ENCODE assay signal across 19 cellular contexts in genomic region chr9:70169222-70169621, GRCh38.
DNase-seq lines count a peak whose midpoint lies in the region; ATAC-seq, FAIRE-seq and TF ChIP-seq lines count a peak whose summit lies in the region.
"Had no signal": no experiment of that assay in that cellular context is flagged by ENCODE, and none has a peak within 500 bp of the region (broad histone marks: within the 10 kb centered on the region; RNA-seq: fewer than 3 reads in every experiment).

No MANE protein-coding gene starts in this region.

- no peak overlapping the region for H3K4me2 ChIP-seq in SK-N-SH
- H3K4me2 ChIP-seq: BLaER1 had no signal

- no peaks in the 10 kb centered on the region for H3K79me2 ChIP-seq in SK-N-SH (ENCODE audit: insufficient read depth)

- TF ChIP-seq POLR2A in H54 (IDR thresholded peaks at IDR 0.05; ENCODE audit: low read depth, low read length) = no peak

- no peaks in the 10 kb centered on the region for H3K27me3 ChIP-seq in SK-N-SH (ENCODE audit: insufficient read depth)
- H3K27me3 ChIP-seq: BE2C, BLaER1 had no signal

- peaks cover 0 to 2% of the 10 kb centered on the region in 2 experiments; a peak in 1 of 4 replicates for H3K4me1 ChIP-seq in SK-N-SH (ENCODE audit: control insufficient read depth in 1 of 2, insufficient read depth in 2 of 2, low read depth in 1 of 2, low read length in 1 of 2)
- H3K4me1 ChIP-seq: BLaER1 had no signal

- no peak overlapping the region for H3K9ac ChIP-seq in SK-N-SH
- H3K9ac ChIP-seq: BLaER1 had no signal

- no peaks in the 10 kb centered on the region for H3F3A ChIP-seq in SK-N-SH (replicated peaks; ENCODE audit: insufficient read depth)

- no peaks in the 10 kb centered on the region for H3K9me3 ChIP-seq in SK-N-SH
- H3K9me3 ChIP-seq: BE2C, BLaER1 had no signal

- CTCF ChIA-PET in SK-N-SH (lab: Yijun Ruan, JAX) = interaction anchor here (0.8 to 2.6 kb wide), 2 partner anchors 8 to 15 kb away, joined by 3 to 9 read pairs; no protein-coding TSS in a partner anchor

- 34% methylated on average over 3 of the region's 3 CpGs for WGBS in SK-N-SH (ENCODE audit: low lambda C conversion rate)

- H3K9me2 ChIP-seq in SK-N-SH = no peaks in the 10 kb centered on the region

- peak in 1 of 2 experiments; percentile 58; a peak in 1 of 4 replicates for TF ChIP-seq EP300 in SK-N-SH (IDR thresholded peaks at IDR 0.05; ENCODE audit: borderline replicate concordance in 1 of 2, low read depth in 1 of 2, low read length in 1 of 2)

- POLR2A ChIA-PET in SK-N-SH (lab: Yijun Ruan, JAX) = no interaction called here

- H4K20me1 ChIP-seq in SK-N-SH (ENCODE audit: insufficient read depth) = no peaks in the 10 kb centered on the region
- H4K20me1 ChIP-seq: BLaER1 had no signal

- no peak overlapping the region for H2AFZ ChIP-seq in SK-N-SH (ENCODE audit: low read depth)

- no peak for ATAC-seq in HG03565 (IDR thresholded peaks at IDR 0.05; ENCODE audit: unreplicated experiment)
- ATAC-seq in GM19395 (IDR thresholded peaks at IDR 0.05; ENCODE audit: unreplicated experiment) = no peak

- TF ChIP-seq RAD21 in SK-N-SH (IDR thresholded peaks at IDR 0.05; ENCODE audit: low read length) = no peak

- FAIRE-seq in H54 (lab: Jason Lieb, UNC) = peak; percentile 73
- FAIRE-seq: A204.1, G401.6, GM12891, GM19239 had no signal

- H3K4me3 ChIP-seq in SK-N-SH (ENCODE audit: low read depth in 2 of 2, low read length in 1 of 2) = no peak overlapping the region
- H3K4me3 ChIP-seq: BLaER1 had no signal

- H3K36me3 ChIP-seq in SK-N-SH (replicated peaks in 1 of 2; ENCODE audit: control insufficient read depth in 1 of 2, insufficient read depth in 2 of 2, low read length in 1 of 2) = no peaks in the 10 kb centered on the region
- H3K36me3 ChIP-seq: BE2C, BLaER1 had no signal

- no peak overlapping the region for H3K27ac ChIP-seq in SK-N-SH (ENCODE audit: low read depth in 2 of 2, low read length in 1 of 2)
- H3K27ac ChIP-seq: BLaER1 had no signal

- no peak for DNase-seq in H54 (ENCODE audit: insufficient read length, low spot score)
- DNase-seq in SK-N-SH = peak; percentile 10
- no peak for DNase-seq in NCI-H226
- DNase-seq: 8988T; ACHN; BE2C; CD4-positive, alpha-beta memory T cell; CD4-positive, CD25-positive, alpha-beta regulatory T cell; CD8-positive, alpha-beta memory T cell; COR-L47; DMS79 treated with DMSO at 0.1 percent for 48 hours; GF-D8 had no signal

- no peak for TF ChIP-seq CTCF in SK-N-SH (IDR thresholded peaks at IDR 0.05)

TF ChIP-seq in SK-N-SH, 30 proteins besides CTCF, POLR2A, EP300 and RAD21:
- TF ChIP-seq IRF3 (IDR thresholded peaks at IDR 0.05; ENCODE audit: low read depth, low read length) (no peak), RCOR1 (IDR thresholded peaks at IDR 0.05; ENCODE audit: low read length) (peak; percentile 45; the same call in 1 of the 2 replicates), GATA2 (CRISPR knock-in tag; IDR thresholded peaks at IDR 0.05) (peak; percentile 77), CHD2 (IDR thresholded peaks at IDR 0.05; ENCODE audit: low read length, partially characterized antibody) (no peak)
